ENCODE assay signal across 8 cellular contexts in the genomic region with DNA sequence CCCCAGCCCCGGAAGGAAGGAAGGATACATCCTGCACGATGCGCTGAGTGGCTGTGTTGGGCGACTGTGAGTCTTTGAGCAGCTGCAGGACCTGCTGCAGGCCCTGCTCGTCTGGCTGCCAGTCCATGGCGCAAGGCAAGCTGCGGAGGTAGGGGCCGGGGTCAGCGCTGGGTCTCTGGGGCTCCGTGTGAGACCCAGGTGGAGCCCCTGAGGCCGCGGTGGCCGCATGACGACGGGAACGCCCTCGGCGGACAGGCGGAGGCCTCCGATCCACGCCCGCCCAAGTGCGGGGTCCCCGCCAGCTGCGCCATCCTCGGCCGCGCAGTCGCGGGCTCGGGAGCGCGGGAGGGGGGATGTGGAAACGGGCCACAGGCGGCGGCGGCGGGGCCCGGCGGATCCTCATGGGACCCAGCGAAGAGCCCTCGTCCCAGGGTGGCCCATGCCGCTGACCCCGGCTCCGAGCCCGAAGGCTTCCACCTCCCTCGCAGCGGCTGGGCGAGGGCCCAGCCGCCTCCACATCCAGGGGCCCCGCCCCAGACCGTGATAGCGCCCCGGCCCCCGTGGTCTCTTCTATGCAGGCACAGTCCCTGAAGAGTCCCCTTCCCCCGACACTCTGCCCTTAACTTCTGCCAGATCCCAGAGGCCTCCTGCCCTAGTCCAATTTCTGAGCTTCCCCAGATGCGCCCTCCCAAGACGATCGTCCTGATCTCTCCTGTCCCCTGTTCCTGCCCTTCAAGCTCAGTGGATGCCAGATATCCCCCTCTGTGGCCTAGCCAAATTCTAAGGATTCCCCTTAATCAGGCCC. TPM values are rescaled to one million over a fixed set of nuclear protein-coding genes. Genes with fewer than 3 reads are reported as not detected.
A peak's percentile ranks its signal among the peaks of the same experiment; 100 is the strongest.
DNase-seq lines count a peak whose midpoint lies in the region; ATAC-seq and TF ChIP-seq lines count a peak whose summit lies in the region.

No MANE protein-coding gene starts in this region.

- H3K9ac ChIP-seq in iPS-18a (ENCODE audit: low read length): peak overlapping the region; percentile 97

- no peak for TF ChIP-seq CTCF in spleen (IDR thresholded peaks at IDR 0.05 in 8 of 11, conservative IDR thresholded peaks at IDR 0.05 in 3 of 11)

- H3K27me3 ChIP-seq in iPS-18a (ENCODE audit: control insufficient read depth, insufficient read depth, low read length) (no peaks in the 10 kb centered on the region), spleen (replicated peaks in 1 of 7) (no peaks in the 10 kb centered on the region)

- H3K4me1 ChIP-seq in iPS-18a (ENCODE audit: control insufficient read depth, low read depth, low read length) (no peaks in the 10 kb centered on the region), spleen (peaks cover 22 to 71% (median 47%) of the 10 kb centered on the region in 6 donors)

- H3K36me3 ChIP-seq in iPS-18a (ENCODE audit: control insufficient read depth, low read depth, low read length): peaks cover 24% of the 10 kb centered on the region
- peaks cover 0 to 38% (median 20%) of the 10 kb centered on the region in 6 donors for H3K36me3 ChIP-seq in spleen

- H3K27ac ChIP-seq in angular gyrus (ENCODE audit: low read depth, low read length) (peak overlapping the region; percentile 94), iPS-18a (ENCODE audit: low read length) (peak overlapping the region; percentile 30), spleen (peak overlapping the region; percentile 80 to 94 (median 90))

- peak overlapping the region; percentile 94 for H3K4me3 ChIP-seq in iPS-18a (ENCODE audit: low read length)
- H3K4me3 ChIP-seq in spleen: peak overlapping the region; percentile 48 to 91 (median 70)

- 1 to 33% (median 15%) methylated on average over 15 to 59 of the region's 59 CpGs for WGBS in spleen, 5 donors

- ATAC-seq in GM21717 (IDR thresholded peaks at IDR 0.05; ENCODE audit: unreplicated experiment) (no peak), HG03521 (IDR thresholded peaks at IDR 0.05; ENCODE audit: unreplicated experiment) (no peak), GM21526 (IDR thresholded peaks at IDR 0.05; ENCODE audit: low FRiP score, unreplicated experiment) (no peak)

- peak; percentile 16 for DNase-seq in stimulated activated CD4-positive, alpha-beta T cell treated with anti-CD3 and anti-CD28 coated beads, Interleukin-4, amount 100 ng/mL, for 24 hours
- no peak for DNase-seq in stimulated activated CD4-positive, alpha-beta T cell treated with anti-CD3 and anti-CD28 coated beads, Interleukin-1b, Interleukin-23, amount 100 ng/mL, for 48 hours
- DNase-seq in spleen: no peak

- H3K9me3 ChIP-seq in iPS-18a (ENCODE audit: control insufficient read depth, low read depth, low read length): no peaks in the 10 kb centered on the region
- H3K9me3 ChIP-seq in spleen: no peaks in the 10 kb centered on the region

- intact Hi-C loops in spleen (cut with DNase I; ENCODE audit: low total_unique reads): no loop called here

- no peak for TF ChIP-seq POLR2A in spleen (IDR thresholded peaks at IDR 0.05)

RNA-seq across cellular contexts. Expression of gene TNPO2, which starts 2.7 kb away (rescaled TPM):
- 10 to 100 TPM; 47.5 to 83.6 (median 61.5) TPM for total RNA-seq in spleen
- polyA plus RNA-seq in spleen: 10 to 100 TPM; 15.8 to 30.4 (median 22.9) TPM

RNA-seq across cellular contexts. Expression of gene TRIR, which starts 13.4 kb away (rescaled TPM):
- 100 to 1,000 TPM; 127 to 225 (median 150) TPM for total RNA-seq in spleen
- polyA plus RNA-seq in spleen: 100 to 1,000 TPM; 346 to 403 (median 386) TPM

RNA-seq across cellular contexts. Expression of gene GET3, which starts 16.2 kb away (rescaled TPM):
- 10 to 100 TPM; 32.7 to 50.7 (median 38.4) TPM for total RNA-seq in spleen
- 10 to 100 TPM; 35.4 to 68.0 (median 52.8) TPM for polyA plus RNA-seq in spleen

RNA-seq across cellular contexts. Expression of gene FBXW9, which starts 24.6 kb away (rescaled TPM):
- total RNA-seq in spleen: 1 to 10 TPM; 1.7 to 5.3 (median 3.8) TPM
- polyA plus RNA-seq in spleen: 1 to 10 TPM; 4.8 to 7.4 (median 5.2) TPM

RNA-seq across cellular contexts. Expression of gene BEST2, which starts 30.5 kb away (rescaled TPM):
- not detected for total RNA-seq in spleen
- not detected for polyA plus RNA-seq in spleen

Comparison
In these comparisons a context has a peak if more than half of its experiments do, and no peak if none do; other contexts are left out.
1. H3K27ac ChIP-seq: peak in every context shown above with its lines; median percentile 94 in angular gyrus; 90 in spleen; 30 in iPS-18a.